In genomic region chr5:141524604-141525597, GRCh38 we compare ENCODE assay signal across 1 cellular context.
TF ChIP-seq lines count a peak whose summit lies in the region.

No MANE protein-coding gene starts in this region.

TF ChIP-seq in WTC11, 78 proteins besides CTCF, POLR2A, EP300 and RAD21 (continued from another document):
- peak; percentile 77; the same call in 1 of the 2 replicates for TF ChIP-seq HMGXB4 (CRISPR knock-in tag; IDR thresholded peaks at IDR 0.05)
- TF ChIP-seq ESRRA (CRISPR knock-in tag; IDR thresholded peaks at IDR 0.05; ENCODE audit: borderline replicate concordance), result no peak
